Comparison of ENCODE assay signal across 8 cellular contexts in the genomic region with DNA sequence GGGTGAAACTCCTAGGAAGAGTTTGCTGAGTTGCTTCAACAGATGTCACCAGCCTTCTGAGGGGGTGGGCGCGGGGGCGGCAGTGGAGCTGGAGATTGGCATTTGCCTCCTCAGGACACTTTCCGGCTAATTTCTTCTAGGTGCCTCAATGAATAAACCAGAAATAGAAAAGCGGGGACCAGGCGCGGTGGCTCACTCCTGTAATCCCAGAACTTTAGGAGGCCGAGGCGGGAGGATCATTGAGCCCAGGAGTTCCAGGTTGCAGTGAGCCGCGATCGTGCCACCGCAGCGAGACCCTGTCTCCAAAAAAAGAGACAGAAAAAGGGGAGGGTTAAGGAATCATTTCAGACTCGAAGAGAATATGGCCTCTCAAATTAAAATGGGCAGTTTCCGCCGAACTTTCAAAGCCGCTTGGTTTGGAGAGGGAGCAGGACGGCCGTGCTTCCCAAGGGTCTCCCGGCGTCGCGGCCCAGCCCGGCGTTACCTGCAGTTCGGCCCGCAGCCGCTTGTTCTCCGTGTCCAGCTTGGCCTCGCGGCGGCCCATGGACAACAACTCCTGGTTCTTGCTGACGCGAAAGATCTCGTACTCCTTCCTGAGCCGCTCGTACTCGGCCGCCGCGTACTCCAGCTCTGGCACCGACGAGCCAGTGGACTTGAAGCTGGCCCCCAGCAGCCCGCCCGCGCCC. TPM values are rescaled to one million over a fixed set of nuclear protein-coding genes. Genes with fewer than 3 reads are reported as not detected.
A peak's percentile ranks its signal among the peaks of the same experiment; 100 is the strongest.
DNase-seq lines count a peak whose midpoint lies in the region; ATAC-seq and TF ChIP-seq lines count a peak whose summit lies in the region.

No MANE protein-coding gene starts in this region.

- H3K9me3 ChIP-seq in BLaER1 (no peaks in the 10 kb centered on the region), right lobe of liver (no peaks in the 10 kb centered on the region)

- peak overlapping the region; percentile 86 for H3K27ac Mint-ChIP-seq in dendritic cell treated with granulocyte-macrophage colony-stimulating factor and Interleukin-4, amounts not matched to agents 40 ng/mL and 50 ng/mL, for 4 days
- H3K27ac Mint-ChIP-seq in stimulated activated memory B cell treated with anti-CD40 and anti-IgM and Interleukin-4, amounts not matched to agents 10 μg/mL and 1 μg/mL and 100 μg/mL, for 72 hours, result peak overlapping the region; percentile 90

- WGBS in right lobe of liver (ENCODE audit: insufficient coverage, low coverage, low lambda C conversion rate, missing lambda C conversion rate), result 0% methylated on average over 4 of the region's 47 CpGs

- H3K4me1 Mint-ChIP-seq in dendritic cell treated with granulocyte-macrophage colony-stimulating factor and Interleukin-4, amounts not matched to agents 40 ng/mL and 50 ng/mL, for 4 days (ENCODE audit: low read depth), result peaks cover 33% of the 10 kb centered on the region
- H3K4me1 Mint-ChIP-seq in stimulated activated memory B cell treated with anti-CD40 and anti-IgM and Interleukin-4, amounts not matched to agents 10 μg/mL and 1 μg/mL and 100 μg/mL, for 72 hours, result peaks cover 33% of the 10 kb centered on the region

- ATAC-seq in GM18873 (IDR thresholded peaks at IDR 0.05; ENCODE audit: low FRiP score, unreplicated experiment) (peak; percentile 30), right lobe of liver (peak; percentile 2 to 43 (median 16))
- ATAC-seq in stimulated activated memory B cell treated with anti-CD40 and anti-IgM and Interleukin-4, amounts not matched to agents 10 μg/mL and 1 μg/mL and 100 μg/mL, for 72 hours, result no peak

- peak overlapping the region; percentile 90 for H3K9ac ChIP-seq in BLaER1

- H3K27ac ChIP-seq in BLaER1 (peak overlapping the region; percentile 82), right lobe of liver (peak overlapping the region; percentile 85 to 96 (median 88))

- H3K36me3 Mint-ChIP-seq in dendritic cell treated with granulocyte-macrophage colony-stimulating factor and Interleukin-4, amounts not matched to agents 40 ng/mL and 50 ng/mL, for 4 days (ENCODE audit: low read depth), result peaks cover 36% of the 10 kb centered on the region
- H3K36me3 Mint-ChIP-seq in stimulated activated memory B cell treated with anti-CD40 and anti-IgM and Interleukin-4, amounts not matched to agents 10 μg/mL and 1 μg/mL and 100 μg/mL, for 72 hours, result peaks cover 11% of the 10 kb centered on the region

- H3K4me2 ChIP-seq in BLaER1, result peak overlapping the region; percentile 93

- peaks cover 11% of the 10 kb centered on the region; the same call in 1 of the 2 replicates for H4K20me1 ChIP-seq in BLaER1

- H3K4me1 ChIP-seq in BLaER1 (peaks cover 29% of the 10 kb centered on the region), right lobe of liver (peaks cover 0 to 17% (median 8%) of the 10 kb centered on the region in 4 donors)

- DNase-seq in HuH-7.5 (ENCODE audit: low spot score), result peak; percentile 51
- peak; percentile 71 for DNase-seq in SW480 (ENCODE audit: low spot score)
- peak; percentile 48 to 84 (median 72) for DNase-seq in right lobe of liver
- DNase-seq in cerebellar nuclear complex (lab: John Stamatoyannopoulos, UW), result no peak

- peak; percentile 11 to 42 (median 20) for TF ChIP-seq CTCF in right lobe of liver (IDR thresholded peaks at IDR 0.05)

- no peak for TF ChIP-seq POLR2A in right lobe of liver (IDR thresholded peaks at IDR 0.05)

- H3K4me3 Mint-ChIP-seq in dendritic cell treated with granulocyte-macrophage colony-stimulating factor and Interleukin-4, amounts not matched to agents 40 ng/mL and 50 ng/mL, for 4 days, result peak overlapping the region; percentile 89
- peak overlapping the region; percentile 80 for H3K4me3 Mint-ChIP-seq in stimulated activated memory B cell treated with anti-CD40 and anti-IgM and Interleukin-4, amounts not matched to agents 10 μg/mL and 1 μg/mL and 100 μg/mL, for 72 hours

- H3K36me3 ChIP-seq in BLaER1 (peaks cover 19% of the 10 kb centered on the region), right lobe of liver (peaks cover 0 to 12% (median 0%) of the 10 kb centered on the region in 4 donors)

- H3K27me3 ChIP-seq in BLaER1 (no peaks in the 10 kb centered on the region), right lobe of liver (no peaks in the 10 kb centered on the region)

- intact Hi-C loops in dendritic cell treated with granulocyte-macrophage colony-stimulating factor and Interleukin-4, amounts not matched to agents 40 ng/mL and 50 ng/mL, for 4 days (cut with micrococcal nuclease), result loop anchor here (5.0 kb wide), 2 partner anchors 304 to 1974 kb away; partner anchors contain the start of genes DNAJC13 and PIK3R4
- intact Hi-C loops in right lobe of liver (cut with DNase I), result no loop called here

- H3K27me3 Mint-ChIP-seq in dendritic cell treated with granulocyte-macrophage colony-stimulating factor and Interleukin-4, amounts not matched to agents 40 ng/mL and 50 ng/mL, for 4 days, result no peaks in the 10 kb centered on the region
- no peaks in the 10 kb centered on the region for H3K27me3 Mint-ChIP-seq in stimulated activated memory B cell treated with anti-CD40 and anti-IgM and Interleukin-4, amounts not matched to agents 10 μg/mL and 1 μg/mL and 100 μg/mL, for 72 hours

- peak overlapping the region; percentile 92 for H3K4me3 ChIP-seq in BLaER1
- H3K4me3 ChIP-seq in right lobe of liver, result peak overlapping the region; percentile 84 to 97 (median 95)

- no peaks in the 10 kb centered on the region for H3K9me3 Mint-ChIP-seq in dendritic cell treated with granulocyte-macrophage colony-stimulating factor and Interleukin-4, amounts not matched to agents 40 ng/mL and 50 ng/mL, for 4 days
- no peaks in the 10 kb centered on the region for H3K9me3 Mint-ChIP-seq in stimulated activated memory B cell treated with anti-CD40 and anti-IgM and Interleukin-4, amounts not matched to agents 10 μg/mL and 1 μg/mL and 100 μg/mL, for 72 hours

RNA-seq across cellular contexts. Expression of gene NPHP3, which starts 0.6 kb away (rescaled TPM):
- total RNA-seq in right lobe of liver, result 10 to 100 TPM in 1 of 6 experiments, 1 to 10 TPM in 5; 6.5 to 11.4 (median 9.3) TPM

Comparison
In these comparisons a context has a peak if more than half of its experiments do, and no peak if none do; other contexts are left out.
1. DNase-seq: peak in HuH-7.5 (single experiment), SW480 (single experiment) and right lobe of liver (3 of 3); none in cerebellar nuclear complex (0 of 2).